In the genomic region with DNA sequence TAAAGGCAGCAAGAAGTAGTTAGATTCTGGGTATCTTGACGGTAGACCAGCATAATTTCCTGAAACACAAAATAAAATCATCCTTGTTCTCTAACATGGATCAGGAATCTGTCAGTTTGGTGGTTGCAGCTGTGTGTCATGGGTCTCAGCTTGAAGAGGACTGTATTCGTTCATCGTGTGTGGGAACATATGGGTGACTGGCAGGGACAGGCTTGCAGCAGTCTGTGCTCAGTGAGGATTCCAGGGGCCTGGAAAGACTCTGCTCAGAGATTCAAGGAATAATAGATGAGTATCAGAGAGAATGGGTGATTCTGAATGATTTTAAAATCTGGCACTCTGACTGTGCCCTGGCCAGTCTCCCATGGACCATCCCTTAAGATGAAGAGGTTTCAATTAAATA, we compare ENCODE assay signal across 24 cellular contexts.
"Had no signal": no experiment of that assay in that cellular context is flagged by ENCODE, and none has a peak within 500 bp of the region (broad histone marks: within the 10 kb centered on the region; RNA-seq: fewer than 3 reads in every experiment).

No MANE protein-coding gene starts in this region.

- H3K4me3 ChIP-seq: MG63 had no signal

- ATAC-seq: HepG2, Panc1, PC-3 had no signal

- H3K4me2 ChIP-seq: SK-N-SH had no signal

- DNase-seq: IMR-90; Karpas-422; KG1; MG63; NCI-H1092; NCI-H1105 treated with DMSO at 0.1 percent for 48 hours; NCI-H1417 treated with DMSO at 0.1 percent for 48 hours; NCI-H146; NCI-H1694 treated with DMSO at 0.1 percent for 48 hours; NCI-H1930; NCI-H2081; NCI-H2171; NCI-H226; NCI-H510A treated with DMSO at 0.1 percent for 48 hours; NCI-H526; NCI-H82; NK-92 treated with Interleukin-12 subunit alpha and Interleukin-12 subunit beta, amount 100 ng/mL, for 24 hours; PC-3; SHP77; SK-N-SH; SW 1271 had no signal

- H3K9me3 ChIP-seq: MG63, SK-N-SH had no signal

- H3K9ac ChIP-seq: SK-N-SH had no signal

- H3K27ac ChIP-seq: RWPE1 had no signal

- H3K27me3 ChIP-seq: MG63 had no signal

- H3K36me3 ChIP-seq: MG63 had no signal

- H3K9me2 ChIP-seq: SK-N-SH had no signal
